Comparison of ENCODE assay signal across 8 cellular contexts in genomic region chr14:65412881-65413738, GRCh38. TPM values are rescaled to one million over a fixed set of nuclear protein-coding genes. Genes with fewer than 3 reads are reported as not detected.
DNase-seq lines count a peak whose midpoint lies in the region; ATAC-seq and TF ChIP-seq lines count a peak whose summit lies in the region.

No MANE protein-coding gene starts in this region.

- peaks cover 0 to 3% of the 10 kb centered on the region in 2 donors for H3K4me1 ChIP-seq in muscle layer of duodenum (ENCODE audit: control insufficient read depth in 1 of 2, insufficient read depth in 2 of 2, low read length in 2 of 2)
- H3K4me1 ChIP-seq in testis = no peaks in the 10 kb centered on the region

- H3K27ac ChIP-seq in muscle layer of duodenum (ENCODE audit: low read length) (peak overlapping the region; percentile 61), testis (peak overlapping the region; percentile 94 to 96)

- H3K27me3 ChIP-seq in muscle layer of duodenum (ENCODE audit: low read depth, low read length) (no peaks in the 10 kb centered on the region), testis (no peaks in the 10 kb centered on the region)

- H3K9me3 ChIP-seq in muscle layer of duodenum (ENCODE audit: control insufficient read depth in 1 of 2, low read length in 2 of 2) (no peaks in the 10 kb centered on the region), testis (no peaks in the 10 kb centered on the region)

- peak; percentile 72 for DNase-seq in AG10803 (ENCODE audit: low read depth)
- peak; percentile 48 for DNase-seq in NCI-H524 treated with DMSO at 0.1 percent for 48 hours (lab: John Stamatoyannopoulos, UW)
- peak; percentile 1 to 30 for DNase-seq in activated CD8-positive, alpha-beta memory T cell treated with anti-CD3 and anti-CD28 coated beads for 4 hours (ENCODE audit: low read depth in 2 of 2)
- peak; percentile 89 to 91 for DNase-seq in erythroblast (lab: John Stamatoyannopoulos, UW)
- DNase-seq in testis = peak; percentile 48

- intact Hi-C loops in testis (cut with DNase I; ENCODE audit: low total_unique reads) = loop anchor here (10.0 kb wide), 1 partner anchor 412 kb away; no protein-coding TSS in a partner anchor

- no peak for TF ChIP-seq POLR2A in erythroblast (IDR thresholded peaks at IDR 0.05; ENCODE audit: low read length)
- TF ChIP-seq POLR2A in testis (IDR thresholded peaks at IDR 0.05) = no peak

- ATAC-seq in GM18520 (IDR thresholded peaks at IDR 0.05; ENCODE audit: unreplicated experiment) (peak; percentile 10), HG03064 (IDR thresholded peaks at IDR 0.05; ENCODE audit: low read depth, unreplicated experiment) (peak; percentile 43)

- peak; percentile 9 for TF ChIP-seq CTCF in AG10803 (conservative IDR thresholded peaks at IDR 0.05; ENCODE audit: low read length)
- TF ChIP-seq CTCF in testis (IDR thresholded peaks at IDR 0.05) = no peak

- H3K36me3 ChIP-seq in muscle layer of duodenum (ENCODE audit: control insufficient read depth in 1 of 2, insufficient read depth in 2 of 2, low read length in 2 of 2) (no peaks in the 10 kb centered on the region), testis (ENCODE audit: low read depth, missing control alignments) (no peaks in the 10 kb centered on the region)

- WGBS in testis, 2 donors = 0 to 2% methylated on average over 10 to 75 of the region's 85 CpGs

- H3K4me3 ChIP-seq in AG10803 (ENCODE audit: low read length) = peak overlapping the region; percentile 82
- H3K4me3 ChIP-seq in muscle layer of duodenum (ENCODE audit: low read depth in 1 of 2, low read length in 2 of 2) = peak overlapping the region; percentile 80 to 99
- H3K4me3 ChIP-seq in testis = peak overlapping the region; percentile 79 to 94

RNA-seq across cellular contexts. Expression of gene FUT8, which starts 0.6 kb away (rescaled TPM):
- total RNA-seq in testis = 10 to 100 TPM; 58.7 to 68.3 TPM
- 47.1 TPM for polyA plus RNA-seq in testis (ENCODE audit: insufficient read depth, low read depth, low replicate concordance)

Comparison
In these comparisons a context has a peak if more than half of its experiments do, and no peak if none do; other contexts are left out.
1. Peak in every context shown above with its lines: DNase-seq, ATAC-seq, H3K4me3 ChIP-seq and H3K27ac ChIP-seq.
2. DNase-seq: peak in every context shown above with its lines; median percentile 90 in erythroblast; 72 in AG10803; 48 in NCI-H524 treated with DMSO at 0.1 percent for 48 hours; 48 in testis; 16 in activated CD8-positive, alpha-beta memory T cell treated with anti-CD3 and anti-CD28 coated beads for 4 hours.